19 cellular contexts compared by ENCODE assay signal in the genomic region with DNA sequence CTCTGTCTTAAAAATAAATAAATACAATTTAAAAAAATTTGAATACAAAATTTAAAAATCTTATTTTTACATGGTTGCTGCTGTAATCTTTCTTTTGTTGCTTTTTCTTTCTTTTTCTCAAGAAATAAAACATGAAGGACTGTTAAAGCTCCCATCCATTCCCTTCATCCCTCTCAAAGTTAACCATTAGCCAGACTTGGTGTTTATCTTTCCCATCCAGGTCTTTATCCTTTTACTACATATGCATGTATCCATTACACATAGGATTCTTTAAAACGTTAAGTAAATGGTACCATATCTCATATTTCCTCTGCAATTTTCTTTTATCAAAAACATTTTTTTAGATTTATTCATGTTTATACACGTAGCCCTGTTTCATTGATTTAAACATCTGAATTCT.
DNase-seq lines count a peak whose midpoint lies in the region; ATAC-seq, FAIRE-seq and TF ChIP-seq lines count a peak whose summit lies in the region.
"Had no signal": no experiment of that assay in that cellular context is flagged by ENCODE, and none has a peak within 500 bp of the region (broad histone marks: within the 10 kb centered on the region; RNA-seq: fewer than 3 reads in every experiment).

No MANE protein-coding gene starts in this region.

- CTCF ChIA-PET in Calu3 (lab: Charles Lee), result interaction anchor here (0.7 kb wide), 2 partner anchors 17 to 42 kb away, joined by 5 to 8 read pairs; no protein-coding TSS in a partner anchor
- CTCF ChIA-PET in T-cell (lab: Charles Lee), result interaction anchor here (0.7 kb wide), 2 partner anchors 46 to 92 kb away, joined by 3 to 9 read pairs; no protein-coding TSS in a partner anchor
- CTCF ChIA-PET in WTC11 (lab: Charles Lee), result interaction anchor here (0.7 kb wide), 1 partner anchor 207 kb away, joined by 4 read pairs; no protein-coding TSS in a partner anchor

- H3K27me3 Mint-ChIP-seq in Calu3 (ENCODE audit: unreplicated experiment), result no peaks in the 10 kb centered on the region
- H3K27me3 Mint-ChIP-seq in T-cell, result no peaks in the 10 kb centered on the region
- H3K27me3 Mint-ChIP-seq in WTC11 (ENCODE audit: low read depth), result no peaks in the 10 kb centered on the region

- no TSS peak for BruUV-seq in Calu3 (replicated peaks; lab: Mats Ljungman, UMichigan)

- H3K36me3 ChIP-seq in skeletal muscle satellite cell (ENCODE audit: insufficient read depth, low read length), result peaks cover 11% of the 10 kb centered on the region
- H3K36me3 ChIP-seq: WERI-Rb-1 had no signal

- H3K9ac ChIP-seq in skeletal muscle satellite cell (ENCODE audit: low read depth, low read length), result no peak overlapping the region

- no peak for DNase-seq in Calu3
- no peak for DNase-seq in T-cell
- DNase-seq in kidney glomerular epithelial cell (lab: John Stamatoyannopoulos, UW), result peak; percentile 25
- no peak for DNase-seq in NCI-H187 treated with DMSO at 0.1 percent for 48 hours (lab: John Stamatoyannopoulos, UW)
- DNase-seq in NCI-H748 treated with DMSO at 0.1 percent for 48 hours (lab: John Stamatoyannopoulos, UW), result no peak
- DNase-seq in GM12891 (ENCODE audit: insufficient read length, low spot score), result no peak
- no peak for DNase-seq in WTC11 (ENCODE audit: low spot score)
- DNase-seq: activated CD4-positive, alpha-beta T cell treated with anti-CD3 and anti-CD28 coated beads, Interleukin-2, amount 50 U/mL, for 48 hours; activated gamma-delta T cell treated with Interleukin-2 at 50 U/mL for 16 hours; NCI-H1694; NCI-H82; OCI-M1; SHP77 treated with DMSO at 0.1 percent for 48 hours; stimulated activated naive CD4-positive, alpha-beta T cell; transverse colon; WERI-Rb-1 had no signal

- peaks cover 76% of the 10 kb centered on the region for H3K4me1 ChIP-seq in skeletal muscle satellite cell (ENCODE audit: control insufficient read depth, insufficient read depth, low read length)

- H3K9me3 Mint-ChIP-seq in Calu3 (ENCODE audit: low read depth, unreplicated experiment) (no peaks in the 10 kb centered on the region), T-cell (no peaks in the 10 kb centered on the region), WTC11 (no peaks in the 10 kb centered on the region)

- POLR2A ChIA-PET in T-cell (lab: Charles Lee), result no interaction called here
- POLR2A ChIA-PET in WTC11 (lab: Charles Lee), result no interaction called here

- peak overlapping the region; percentile 6 for H3K4me2 ChIP-seq in skeletal muscle satellite cell (ENCODE audit: low read length)

- H3K4me1 Mint-ChIP-seq in Calu3 (ENCODE audit: low read depth, unreplicated experiment) (peaks cover 49% of the 10 kb centered on the region), T-cell (peaks cover 47 to 53% (median 52%) of the 10 kb centered on the region in 3 donors), WTC11 (peaks cover 41% of the 10 kb centered on the region)

- no peaks in the 10 kb centered on the region for H3K36me3 Mint-ChIP-seq in Calu3 (ENCODE audit: insufficient read depth, unreplicated experiment)
- H3K36me3 Mint-ChIP-seq in T-cell, result peaks cover 40% of the 10 kb centered on the region
- H3K36me3 Mint-ChIP-seq in WTC11, result peaks cover 17% of the 10 kb centered on the region

- H3K27ac Mint-ChIP-seq in Calu3 (ENCODE audit: unreplicated experiment), result peak overlapping the region; percentile 52
- peak overlapping the region; percentile 12 to 28 for H3K27ac Mint-ChIP-seq in T-cell
- no peak overlapping the region for H3K27ac Mint-ChIP-seq in WTC11

- H3K4me3 ChIP-seq in skeletal muscle satellite cell (ENCODE audit: low read length), result no peak overlapping the region
- H3K4me3 ChIP-seq: lung, transverse colon had no signal

- no peaks in the 10 kb centered on the region for H3K9me3 ChIP-seq in skeletal muscle satellite cell (replicated peaks; ENCODE audit: low read length)
- H3K9me3 ChIP-seq: transverse colon had no signal

- H3K27me3 ChIP-seq in skeletal muscle satellite cell (ENCODE audit: control insufficient read depth, insufficient read depth, low read length), result no peaks in the 10 kb centered on the region
- H3K27me3 ChIP-seq: transverse colon had no signal

- TF ChIP-seq CTCF in Calu3 (IDR thresholded peaks at IDR 0.05; ENCODE audit: unreplicated experiment), result no peak
- no peak for TF ChIP-seq CTCF in WTC11 (IDR thresholded peaks at IDR 0.05)

- TF ChIP-seq POLR2A in GM12891 (IDR thresholded peaks at IDR 0.05; ENCODE audit: low read depth, low read length), result no peak

- H3K4me3 Mint-ChIP-seq in Calu3 (ENCODE audit: low read depth, unreplicated experiment), result no peak overlapping the region
- H3K4me3 Mint-ChIP-seq in T-cell, result no peak overlapping the region
- H3K4me3 Mint-ChIP-seq in WTC11, result no peak overlapping the region

- intact Hi-C loops in Calu3 (cut with micrococcal nuclease; ENCODE audit: unreplicated experiment), result no loop called here

- no peak for FAIRE-seq in GM12891 (lab: Jason Lieb, UNC)
- FAIRE-seq: GM18507 had no signal

- ATAC-seq in T-cell (replicated peaks in 1 of 4) (no peak), WTC11 (no peak)

TF ChIP-seq in GM12891, 5 proteins besides CTCF, POLR2A, EP300 and RAD21:
- TF ChIP-seq POU2F2 (IDR thresholded peaks at IDR 0.05; ENCODE audit: low read depth, low read length) (no peak), TAF1 (IDR thresholded peaks at IDR 0.05; ENCODE audit: low read depth, low read length) (no peak), PAX5 (IDR thresholded peaks at IDR 0.05; ENCODE audit: insufficient read depth, low read length, severe bottlenecking) (no peak), POLR2AphosphoS5 (IDR thresholded peaks at IDR 0.05; ENCODE audit: low read depth, low read length) (no peak)

TF ChIP-seq in WTC11, 78 proteins besides CTCF, POLR2A, EP300 and RAD21 (continues in another document):
- TF ChIP-seq ZNF671 (CRISPR knock-in tag; IDR thresholded peaks at IDR 0.05) (no peak), IRF2 (CRISPR knock-in tag; IDR thresholded peaks at IDR 0.05; ENCODE audit: borderline replicate concordance, low read depth) (no peak), CDX4 (CRISPR knock-in tag; IDR thresholded peaks at IDR 0.05; ENCODE audit: borderline replicate concordance) (no peak), HMGA2 (CRISPR knock-in tag; IDR thresholded peaks at IDR 0.05) (no peak), ZNF396 (CRISPR knock-in tag; IDR thresholded peaks at IDR 0.05; ENCODE audit: borderline replicate concordance) (no peak)
- TF ChIP-seq, protein P1, sequence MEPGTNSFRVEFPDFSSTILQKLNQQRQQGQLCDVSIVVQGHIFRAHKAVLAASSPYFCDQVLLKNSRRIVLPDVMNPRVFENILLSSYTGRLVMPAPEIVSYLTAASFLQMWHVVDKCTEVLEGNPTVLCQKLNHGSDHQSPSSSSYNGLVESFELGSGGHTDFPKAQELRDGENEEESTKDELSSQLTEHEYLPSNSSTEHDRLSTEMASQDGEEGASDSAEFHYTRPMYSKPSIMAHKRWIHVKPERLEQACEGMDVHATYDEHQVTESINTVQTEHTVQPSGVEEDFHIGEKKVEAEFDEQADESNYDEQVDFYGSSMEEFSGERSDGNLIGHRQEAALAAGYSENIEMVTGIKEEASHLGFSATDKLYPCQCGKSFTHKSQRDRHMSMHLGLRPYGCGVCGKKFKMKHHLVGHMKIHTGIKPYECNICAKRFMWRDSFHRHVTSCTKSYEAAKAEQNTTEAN (CRISPR knock-in tag; IDR thresholded peaks at IDR 0.05), result no peak
- TF ChIP-seq, protein P2, sequence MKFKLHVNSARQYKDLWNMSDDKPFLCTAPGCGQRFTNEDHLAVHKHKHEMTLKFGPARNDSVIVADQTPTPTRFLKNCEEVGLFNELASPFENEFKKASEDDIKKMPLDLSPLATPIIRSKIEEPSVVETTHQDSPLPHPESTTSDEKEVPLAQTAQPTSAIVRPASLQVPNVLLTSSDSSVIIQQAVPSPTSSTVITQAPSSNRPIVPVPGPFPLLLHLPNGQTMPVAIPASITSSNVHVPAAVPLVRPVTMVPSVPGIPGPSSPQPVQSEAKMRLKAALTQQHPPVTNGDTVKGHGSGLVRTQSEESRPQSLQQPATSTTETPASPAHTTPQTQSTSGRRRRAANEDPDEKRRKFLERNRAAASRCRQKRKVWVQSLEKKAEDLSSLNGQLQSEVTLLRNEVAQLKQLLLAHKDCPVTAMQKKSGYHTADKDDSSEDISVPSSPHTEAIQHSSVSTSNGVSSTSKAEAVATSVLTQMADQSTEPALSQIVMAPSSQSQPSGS (CRISPR knock-in tag; IDR thresholded peaks at IDR 0.05; ENCODE audit: borderline replicate concordance, low read depth), result no peak
- TF ChIP-seq, protein P3, sequence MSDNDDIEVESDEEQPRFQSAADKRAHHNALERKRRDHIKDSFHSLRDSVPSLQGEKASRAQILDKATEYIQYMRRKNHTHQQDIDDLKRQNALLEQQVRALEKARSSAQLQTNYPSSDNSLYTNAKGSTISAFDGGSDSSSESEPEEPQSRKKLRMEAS (CRISPR knock-in tag; IDR thresholded peaks at IDR 0.05), result no peak
- TF ChIP-seq, protein P4, sequence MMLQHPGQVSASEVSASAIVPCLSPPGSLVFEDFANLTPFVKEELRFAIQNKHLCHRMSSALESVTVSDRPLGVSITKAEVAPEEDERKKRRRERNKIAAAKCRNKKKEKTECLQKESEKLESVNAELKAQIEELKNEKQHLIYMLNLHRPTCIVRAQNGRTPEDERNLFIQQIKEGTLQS (CRISPR knock-in tag; conservative IDR thresholded peaks at IDR 0.05), result no peak
- TF ChIP-seq, protein P5, sequence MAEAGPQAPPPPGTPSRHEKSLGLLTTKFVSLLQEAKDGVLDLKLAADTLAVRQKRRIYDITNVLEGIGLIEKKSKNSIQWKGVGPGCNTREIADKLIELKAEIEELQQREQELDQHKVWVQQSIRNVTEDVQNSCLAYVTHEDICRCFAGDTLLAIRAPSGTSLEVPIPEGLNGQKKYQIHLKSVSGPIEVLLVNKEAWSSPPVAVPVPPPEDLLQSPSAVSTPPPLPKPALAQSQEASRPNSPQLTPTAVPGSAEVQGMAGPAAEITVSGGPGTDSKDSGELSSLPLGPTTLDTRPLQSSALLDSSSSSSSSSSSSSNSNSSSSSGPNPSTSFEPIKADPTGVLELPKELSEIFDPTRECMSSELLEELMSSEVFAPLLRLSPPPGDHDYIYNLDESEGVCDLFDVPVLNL (CRISPR knock-in tag; IDR thresholded peaks at IDR 0.05; ENCODE audit: borderline replicate concordance, low read depth), result no peak
